ENCODE assay signal across 14 cellular contexts in genomic region chr14:98099527-98099926, GRCh38.
"Had no signal": no experiment of that assay in that cellular context is flagged by ENCODE, and none has a peak within 500 bp of the region (broad histone marks: within the 10 kb centered on the region; RNA-seq: fewer than 3 reads in every experiment).

No MANE protein-coding gene starts in this region.

- H3K9me3 ChIP-seq: pancreas, tibial artery, vagina had no signal

- H3K4me1 ChIP-seq: neural progenitor cell, pancreas, tibial artery, vagina had no signal

- H3K4me3 Mint-ChIP-seq: brain, neural progenitor cell had no signal

- H3K36me3 ChIP-seq: neural progenitor cell, pancreas, tibial artery, vagina had no signal

- H3K9me3 Mint-ChIP-seq: neural progenitor cell had no signal

- H3K36me3 Mint-ChIP-seq: brain, neural progenitor cell had no signal

- H3K27ac ChIP-seq: epithelial cell of prostate, hepatocyte, neural progenitor cell, pancreas, tibial artery, vagina had no signal

- ATAC-seq: pancreas had no signal

- H3K4me3 ChIP-seq: hepatocyte, neural progenitor cell, pancreas, tibial artery, vagina had no signal

- H3K4me1 Mint-ChIP-seq: brain, neural progenitor cell had no signal

- DNase-seq: activated CD4-positive, alpha-beta T cell treated with anti-CD3 and anti-CD28 coated beads for 4 hours; activated gamma-delta T cell; amygdala; effector memory CD4-positive, alpha-beta T cell; kidney glomerular epithelial cell; pancreas; stimulated activated CD4-positive, alpha-beta T cell treated with anti-CD3 and anti-CD28 coated beads, Interleukin-2, amount 100 ng/mL, for 48 hours; T1000; tibial artery had no signal

- H3K27ac Mint-ChIP-seq: brain, neural progenitor cell had no signal

- H3K27me3 ChIP-seq: hepatocyte, neural progenitor cell, pancreas, tibial artery, vagina had no signal
